8 cellular contexts compared by ENCODE assay signal in genomic region chr4:78938868-78939666, GRCh38. TPM values are rescaled to one million over a fixed set of nuclear protein-coding genes. Genes with fewer than 3 reads are reported as not detected.
A peak's percentile ranks its signal among the peaks of the same experiment; 100 is the strongest.
DNase-seq lines count a peak whose midpoint lies in the region; ATAC-seq and TF ChIP-seq lines count a peak whose summit lies in the region.

TSS of gene PAQR3 (minus strand) at chr4:78939438. CDS start at chr4:78939224, 214 bp downstream.

- POLR2A ChIA-PET in BJ (lab: Charles Lee), result interaction anchor here (0.6 to 0.7 kb wide), 2 partner anchors 65 to 1592 kb away, joined by 4 to 8 read pairs; no protein-coding TSS in a partner anchor

- H3K27me3 ChIP-seq in BJ (ENCODE audit: control insufficient read depth, insufficient read depth, low read length), result peaks cover 2% of the 10 kb centered on the region; the same call in 1 of the 2 replicates

- peak; percentile 86 for TF ChIP-seq POLR2A in GM19193 (IDR thresholded peaks at IDR 0.05; ENCODE audit: extremely low read depth, insufficient read depth, insufficient read length)

- peak within 1 kb of the TSS; percentile 74 to 75 for H3K27ac ChIP-seq in coronary artery

- no peaks in the 10 kb centered on the region for H3K36me3 ChIP-seq in BJ (ENCODE audit: control insufficient read depth, insufficient read depth, low read length)

- CTCF ChIA-PET in BJ (lab: Yijun Ruan, JAX), result interaction anchor here (0.9 to 1.2 kb wide), 3 partner anchors 12 to 1399 kb away, joined by 3 to 6 read pairs (median 5); no protein-coding TSS in a partner anchor

- peak within 1 kb of the TSS; percentile 66 for H3K4me3 ChIP-seq in BJ (ENCODE audit: low read depth, low read length)
- peak within 1 kb of the TSS; percentile 81 for H3K4me3 ChIP-seq in coronary artery

- DNase-seq in BJ (ENCODE audit: low read depth), result no peak
- DNase-seq in NCI-H510A (lab: John Stamatoyannopoulos, UW), result peak; percentile 66
- peak; percentile 88 for DNase-seq in activated CD4-positive, alpha-beta T cell treated with anti-CD3 and anti-CD28 coated beads for 48 hours
- peak; percentile 86 for DNase-seq in coronary artery (ENCODE audit: low spot score)
- peak; percentile 86 for DNase-seq in left lobe of liver (ENCODE audit: low spot score)
- peak; percentile 79 for DNase-seq in stimulated activated CD4-positive, alpha-beta T cell treated with anti-CD3 and anti-CD28 coated beads, Interleukin-2, amount 100 ng/mL, for 4 hours (ENCODE audit: low read depth)

- TF ChIP-seq CTCF in BJ (IDR thresholded peaks at IDR 0.05; ENCODE audit: insufficient read depth, low read depth, low read length), result no peak
- TF ChIP-seq CTCF in coronary artery (IDR thresholded peaks at IDR 0.05), result no peak

- peak; percentile 72 for ATAC-seq in HG03378 (IDR thresholded peaks at IDR 0.05; ENCODE audit: unreplicated experiment)
- peak; percentile 98 for ATAC-seq in left lobe of liver

RNA-seq across cellular contexts. Expression of gene PAQR3, which starts in this region (rescaled TPM):
- 10.4 and 23.5 TPM in 2 replicates for polyA plus RNA-seq in BJ (2011; rRNA removed)
- 13.6 and 14.6 TPM in 2 replicates for polyA minus RNA-seq in BJ (2011; rRNA and poly(A)+ RNA removed)
- total RNA-seq in left lobe of liver, result 7.2 TPM
